ENCODE assay signal across 16 cellular contexts in genomic region chr13:25575562-25575961, GRCh38.
A peak's percentile ranks its signal among the peaks of the same experiment; 100 is the strongest.
DNase-seq lines count a peak whose midpoint lies in the region; ATAC-seq, FAIRE-seq and TF ChIP-seq lines count a peak whose summit lies in the region.
"Had no signal": no experiment of that assay in that cellular context is flagged by ENCODE, and none has a peak within 500 bp of the region (broad histone marks: within the 10 kb centered on the region; RNA-seq: fewer than 3 reads in every experiment).

No MANE protein-coding gene starts in this region.

- no peaks in the 10 kb centered on the region for H3K36me3 Mint-ChIP-seq in nephron progenitor cell (ENCODE audit: low read depth)
- H3K36me3 Mint-ChIP-seq: CD8-positive, alpha-beta memory T cell had no signal

- DNase-seq in H4 (ENCODE audit: low spot score): peak; percentile 3
- DNase-seq in RCC 7860 (ENCODE audit: low spot score): peak; percentile 46
- DNase-seq in nephron progenitor cell: no peak
- DNase-seq in nucleus accumbens (lab: John Stamatoyannopoulos, UW): no peak
- no peak for DNase-seq in 8988T
- DNase-seq: C1 segment of cervical spinal cord; CD8-positive, alpha-beta memory T cell; EL; NCI-H2171; NCI-H345; T-helper 1 cell had no signal

- no peak overlapping the region for H3K4me3 ChIP-seq in BLaER1 treated with 17β-estradiol and CSF1 and Interleukin-3, amounts not matched to agents 10 nM and 100 nM
- H3K4me3 ChIP-seq: K562, SJCRH30 had no signal

- peaks cover 17% of the 10 kb centered on the region for H3K27me3 Mint-ChIP-seq in nephron progenitor cell (ENCODE audit: low read depth, poor library complexity)

- peaks cover 29% of the 10 kb centered on the region for H3K4me1 Mint-ChIP-seq in nephron progenitor cell
- H3K4me1 Mint-ChIP-seq: CD8-positive, alpha-beta memory T cell had no signal

- no peak overlapping the region for H3K4me3 Mint-ChIP-seq in nephron progenitor cell
- H3K4me3 Mint-ChIP-seq: CD8-positive, alpha-beta memory T cell had no signal

- H3K9ac ChIP-seq in BLaER1 treated with 17β-estradiol and CSF1 and Interleukin-3, amounts not matched to agents 10 nM and 100 nM: no peak overlapping the region

- no peak overlapping the region for H3K27ac ChIP-seq in BLaER1 treated with 17β-estradiol and CSF1 and Interleukin-3, amounts not matched to agents 10 nM and 100 nM

- TF ChIP-seq CTCF in nephron progenitor cell (IDR thresholded peaks at IDR 0.05): no peak

- H3K4me1 ChIP-seq in BLaER1 treated with 17β-estradiol and CSF1 and Interleukin-3, amounts not matched to agents 10 nM and 100 nM: peaks cover 0 to 18% (median 9%) of the 10 kb centered on the region in 10 experiments; a peak in 11 of 20 replicates

- H3K27ac Mint-ChIP-seq in nephron progenitor cell: peak overlapping the region; percentile 3
- H3K27ac Mint-ChIP-seq: CD8-positive, alpha-beta memory T cell had no signal

- no peak for FAIRE-seq in RCC 7860 (lab: Jason Lieb, UNC)
- FAIRE-seq: H54, K562 had no signal

- no peaks in the 10 kb centered on the region for H3K36me3 ChIP-seq in BLaER1 treated with 17β-estradiol and CSF1 and Interleukin-3, amounts not matched to agents 10 nM and 100 nM
- H3K36me3 ChIP-seq: SJCRH30 had no signal

- H3K4me2 ChIP-seq in BLaER1 treated with 17β-estradiol and CSF1 and Interleukin-3, amounts not matched to agents 10 nM and 100 nM: peak overlapping the region in 7 of 11 experiments; percentile 7 to 40 (median 21); a peak in 8 of 22 replicates

- H3K9me3 Mint-ChIP-seq in nephron progenitor cell: no peaks in the 10 kb centered on the region
- H3K9me3 Mint-ChIP-seq: CD8-positive, alpha-beta memory T cell had no signal

- no peak for ATAC-seq in HG02973 (IDR thresholded peaks at IDR 0.05; ENCODE audit: unreplicated experiment)
- ATAC-seq: K562 had no signal

- no peaks in the 10 kb centered on the region for H4K20me1 ChIP-seq in BLaER1 treated with 17β-estradiol and CSF1 and Interleukin-3, amounts not matched to agents 10 nM and 100 nM

- no peaks in the 10 kb centered on the region for H3K27me3 ChIP-seq in BLaER1 treated with 17β-estradiol and CSF1 and Interleukin-3, amounts not matched to agents 10 nM and 100 nM
- H3K27me3 ChIP-seq: SJCRH30 had no signal

- no peaks in the 10 kb centered on the region for H3K9me3 ChIP-seq in BLaER1 treated with 17β-estradiol and CSF1 and Interleukin-3, amounts not matched to agents 10 nM and 100 nM (replicated peaks in 1 of 11)
- H3K9me3 ChIP-seq: SJCRH30 had no signal

Comparison
In these comparisons a context has a peak if more than half of its experiments do, and no peak if none do; other contexts are left out.
1. DNase-seq: peak in H4 (single experiment) and RCC 7860 (single experiment); none in nephron progenitor cell (single experiment), nucleus accumbens (0 of 56) and 8988T (single experiment).